ENCODE assay signal across 9 cellular contexts in the genomic region with DNA sequence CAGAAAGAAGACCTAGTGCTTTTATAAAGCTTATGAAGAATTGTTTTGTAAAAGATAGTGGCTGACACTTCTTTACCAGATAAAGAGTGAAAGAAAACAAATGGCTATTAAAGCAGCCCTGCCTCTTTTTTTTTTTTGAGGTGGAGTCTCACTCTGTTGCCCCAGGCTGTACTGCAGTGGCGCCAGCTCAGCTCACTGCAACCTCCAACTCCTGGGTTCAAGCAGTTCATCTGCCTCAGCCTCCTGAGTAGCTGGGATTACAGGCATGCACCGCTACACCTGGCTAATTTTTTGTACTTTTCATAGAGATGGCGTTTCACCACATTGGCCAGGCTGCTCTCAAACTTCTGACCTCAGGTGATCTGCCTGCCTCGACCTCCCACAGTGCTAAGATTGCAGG. TPM values are rescaled to one million over a fixed set of nuclear protein-coding genes. Genes with fewer than 3 reads are reported as not detected.
A peak's percentile ranks its signal among the peaks of the same experiment; 100 is the strongest.
DNase-seq lines count a peak whose midpoint lies in the region; ATAC-seq and TF ChIP-seq lines count a peak whose summit lies in the region.
"Had no signal": no experiment of that assay in that cellular context is flagged by ENCODE, and none has a peak within 500 bp of the region (broad histone marks: within the 10 kb centered on the region; RNA-seq: fewer than 3 reads in every experiment).

No MANE protein-coding gene starts in this region.

- no peak for TF ChIP-seq CTCF in cardiac fibroblast (IDR thresholded peaks at IDR 0.05; ENCODE audit: low read depth, low read length)
- TF ChIP-seq CTCF in osteoblast (IDR thresholded peaks at IDR 0.05; ENCODE audit: extremely low read depth, low read depth, low read length), result no peak

- H3K4me2 ChIP-seq in osteoblast (ENCODE audit: insufficient read depth, low read length), result peak overlapping the region; percentile 61

- H3K4me3 ChIP-seq in cardiac fibroblast (replicated peaks in 1 of 2; ENCODE audit: low read depth in 2 of 2, low read length in 2 of 2), result no peak overlapping the region
- H3K4me3 ChIP-seq in osteoblast (ENCODE audit: insufficient read depth, low read length), result no peak overlapping the region
- H3K4me3 ChIP-seq: SJCRH30 had no signal

- peaks cover 36% of the 10 kb centered on the region for H3K4me1 ChIP-seq in osteoblast (ENCODE audit: insufficient read depth, low read length)
- H3K4me1 ChIP-seq: SJCRH30 had no signal

- DNase-seq in Caki2 (ENCODE audit: low read depth) (peak; percentile 73), NOMO-1 treated with DMSO at 0.1 percent for 48 hours (lab: John Stamatoyannopoulos, UW; ENCODE audit: unreplicated experiment) (peak; percentile 23), cardiac fibroblast (ENCODE audit: low read depth in 2 of 2) (peak; percentile 25 to 46), osteoblast (ENCODE audit: insufficient read length, low spot score, missing footprints) (no peak), SIG-M5 (lab: John Stamatoyannopoulos, UW) (no peak), NCI-H2081 treated with DMSO at 0.1 percent for 48 hours (lab: John Stamatoyannopoulos, UW) (no peak), COR-L47 (lab: John Stamatoyannopoulos, UW) (no peak)
- DNase-seq: SJCRH30 had no signal

- peak overlapping the region; percentile 73 for H3K27ac ChIP-seq in osteoblast (ENCODE audit: low read depth, low read length)
- H3K27ac ChIP-seq: SJCRH30 had no signal

- in situ Hi-C loops in Caki2 (cut with HindIII; ENCODE audit: low pct_unique_long_range_greater_than_20kb, low sequenced_read_pairs), result no loop called here

- peaks cover 70% of the 10 kb centered on the region for H3K79me2 ChIP-seq in osteoblast (ENCODE audit: insufficient read depth, low read length)

- H2AFZ ChIP-seq in osteoblast (ENCODE audit: low read length), result no peak overlapping the region

- H3K9me3 ChIP-seq in osteoblast (ENCODE audit: low read depth, low read length), result no peaks in the 10 kb centered on the region
- H3K9me3 ChIP-seq: SJCRH30 had no signal

- no peaks in the 10 kb centered on the region for H3K27me3 ChIP-seq in osteoblast (ENCODE audit: insufficient read depth, low read length)
- H3K27me3 ChIP-seq: SJCRH30 had no signal

- ATAC-seq in HG03571 (IDR thresholded peaks at IDR 0.05; ENCODE audit: unreplicated experiment), result no peak

- peaks cover 86% of the 10 kb centered on the region for H3K36me3 ChIP-seq in osteoblast (ENCODE audit: insufficient read depth, low read length)

- peaks cover 17% of the 10 kb centered on the region for H4K20me1 ChIP-seq in osteoblast (ENCODE audit: insufficient read depth, low read length)

RNA-seq across cellular contexts. Expression of gene ARPC2, which starts 12.9 kb away (rescaled TPM):
- 470 and 533 TPM in 2 replicates for total RNA-seq in Caki2 (2014; rRNA removed; shearing (Covaris generic); ENCODE audit: low replicate concordance)
- total RNA-seq in osteoblast, result 301 and 315 TPM in 2 replicates

RNA-seq across cellular contexts. Expression of gene GPBAR1, which starts 31.0 kb away (rescaled TPM):
- total RNA-seq in Caki2 (2014; rRNA removed; shearing (Covaris generic); ENCODE audit: low replicate concordance), result 0.12 TPM in 1 of 2 replicates, not detected in the other
- 0.36 TPM in 1 of 2 replicates, not detected in the other for total RNA-seq in osteoblast

RNA-seq across cellular contexts. Expression of gene AAMP, which starts 40.1 kb away (rescaled TPM):
- 130 and 189 TPM in 2 replicates for total RNA-seq in Caki2 (2014; rRNA removed; shearing (Covaris generic); ENCODE audit: low replicate concordance)
- total RNA-seq in osteoblast, result 85.7 and 97.0 TPM in 2 replicates

RNA-seq across cellular contexts. Expression of gene PNKD, which starts 40.5 kb away (rescaled TPM):
- 66.8 and 75.8 TPM in 2 replicates for total RNA-seq in Caki2 (2014; rRNA removed; shearing (Covaris generic); ENCODE audit: low replicate concordance)
- 23.2 and 24.2 TPM in 2 replicates for total RNA-seq in osteoblast

Comparison
In these comparisons a context has a peak if more than half of its experiments do, and no peak if none do; other contexts are left out.
1. DNase-seq: peak in Caki2 (single experiment), NOMO-1 treated with DMSO at 0.1 percent for 48 hours (single experiment) and cardiac fibroblast (2 of 2); none in osteoblast (single experiment), SIG-M5 (single experiment), NCI-H2081 treated with DMSO at 0.1 percent for 48 hours (single experiment) and COR-L47 (single experiment).